14 cellular contexts compared by ENCODE assay signal in genomic region chr2:137967042-137967441, GRCh38. TPM values are rescaled to one million over a fixed set of nuclear protein-coding genes. Genes with fewer than 3 reads are reported as not detected.
A peak's percentile ranks its signal among the peaks of the same experiment; 100 is the strongest.
DNase-seq lines count a peak whose midpoint lies in the region; ATAC-seq and TF ChIP-seq lines count a peak whose summit lies in the region.
"Had no signal": no experiment of that assay in that cellular context is flagged by ENCODE, and none has a peak within 500 bp of the region (broad histone marks: within the 10 kb centered on the region; RNA-seq: fewer than 3 reads in every experiment).

No MANE protein-coding gene starts in this region.

- H3K9me2 ChIP-seq in hepatocyte (replicated peaks; ENCODE audit: insufficient read depth): no peaks in the 10 kb centered on the region

- no peak overlapping the region for H3K4me3 Mint-ChIP-seq in WTC11
- H3K4me3 Mint-ChIP-seq: CD4-positive, alpha-beta memory T cell; HFFc6 had no signal

- no peak for TF ChIP-seq EP300 in upper lobe of left lung (IDR thresholded peaks at IDR 0.05)

- POLR2A ChIA-PET in WTC11 (lab: Charles Lee): no interaction called here

- H3K36me3 ChIP-seq in hepatocyte (replicated peaks; ENCODE audit: insufficient read depth, low read depth): no peaks in the 10 kb centered on the region
- H3K36me3 ChIP-seq in osteoblast (ENCODE audit: insufficient read depth, low read length): no peaks in the 10 kb centered on the region
- peaks cover 0 to 7% (median 0%) of the 10 kb centered on the region in 4 donors for H3K36me3 ChIP-seq in upper lobe of left lung
- H3K36me3 ChIP-seq: MG63 had no signal

- H3K4me3 ChIP-seq in hepatocyte: no peak overlapping the region
- H3K4me3 ChIP-seq in osteoblast (ENCODE audit: insufficient read depth, low read length): no peak overlapping the region
- H3K4me3 ChIP-seq in upper lobe of left lung: peak overlapping the region in 2 of 4 donors; percentile 51 to 55
- H3K4me3 ChIP-seq: MG63 had no signal

- no peaks in the 10 kb centered on the region for H3K9me3 ChIP-seq in hepatocyte (ENCODE audit: low read depth)
- no peaks in the 10 kb centered on the region for H3K9me3 ChIP-seq in osteoblast (ENCODE audit: low read depth, low read length)
- H3K9me3 ChIP-seq in upper lobe of left lung: no peaks in the 10 kb centered on the region
- H3K9me3 ChIP-seq: MG63 had no signal

- WGBS in hepatocyte (ENCODE audit: low lambda C conversion rate, missing lambda C conversion rate): 95% methylated on average over 7 of the region's 7 CpGs
- 86 to 95% methylated on average over 7 of the region's 7 CpGs for WGBS in upper lobe of left lung, 2 donors

- no peaks in the 10 kb centered on the region for H3K36me3 Mint-ChIP-seq in WTC11
- H3K36me3 Mint-ChIP-seq: CD4-positive, alpha-beta memory T cell had no signal

- peak overlapping the region; percentile 77 for H3K4me2 ChIP-seq in hepatocyte
- H3K4me2 ChIP-seq in osteoblast (ENCODE audit: insufficient read depth, low read length): peak overlapping the region; percentile 95

- DNase-seq in WTC11 (ENCODE audit: low spot score) (no peak), hepatocyte (ENCODE audit: low spot score) (no peak), osteoblast (ENCODE audit: insufficient read length, low spot score, missing footprints) (no peak), upper lobe of left lung (no peak), D341Med (ENCODE audit: low spot score) (no peak), DMS153 treated with DMSO at 0.1 percent for 48 hours (lab: John Stamatoyannopoulos, UW; ENCODE audit: unreplicated experiment) (no peak)
- DNase-seq: CD4-positive, alpha-beta memory T cell; HFFc6; MG63; NCI-H1092 treated with DMSO at 0.1 percent for 48 hours; NCI-H1694 treated with DMSO at 0.1 percent for 48 hours; NCI-H446; NCI-H774 had no signal

- TF ChIP-seq CTCF in WTC11 (IDR thresholded peaks at IDR 0.05): no peak
- TF ChIP-seq CTCF in hepatocyte (IDR thresholded peaks at IDR 0.05; ENCODE audit: poor library complexity): no peak
- no peak for TF ChIP-seq CTCF in osteoblast (IDR thresholded peaks at IDR 0.05; ENCODE audit: extremely low read depth, low read depth, low read length)
- TF ChIP-seq CTCF in upper lobe of left lung (IDR thresholded peaks at IDR 0.05): no peak

- H3K27ac ChIP-seq in hepatocyte (peak overlapping the region; percentile 92), osteoblast (ENCODE audit: low read depth, low read length) (no peak overlapping the region), upper lobe of left lung (peak overlapping the region in 3 of 4 donors; percentile 70 to 89 (median 88))

- no peak overlapping the region for H3K27ac Mint-ChIP-seq in WTC11
- H3K27ac Mint-ChIP-seq: CD4-positive, alpha-beta memory T cell; HFFc6 had no signal

- H3K4me1 ChIP-seq in hepatocyte (ENCODE audit: insufficient read depth): peaks cover 18% of the 10 kb centered on the region
- peaks cover 44% of the 10 kb centered on the region for H3K4me1 ChIP-seq in osteoblast (ENCODE audit: insufficient read depth, low read length)
- H3K4me1 ChIP-seq in upper lobe of left lung: peaks cover 12 to 32% (median 19%) of the 10 kb centered on the region in 4 donors

- H3K79me2 ChIP-seq in hepatocyte (peaks cover 34% of the 10 kb centered on the region), osteoblast (ENCODE audit: insufficient read depth, low read length) (peaks cover 3% of the 10 kb centered on the region)

- H3K27me3 ChIP-seq in hepatocyte (no peaks in the 10 kb centered on the region), osteoblast (ENCODE audit: insufficient read depth, low read length) (no peaks in the 10 kb centered on the region), upper lobe of left lung (no peaks in the 10 kb centered on the region)
- H3K27me3 ChIP-seq: MG63 had no signal

- TF ChIP-seq POLR2A in upper lobe of left lung (IDR thresholded peaks at IDR 0.05): no peak

- no peaks in the 10 kb centered on the region for H4K20me1 ChIP-seq in hepatocyte (ENCODE audit: insufficient read depth, poor library complexity, severe bottlenecking)
- H4K20me1 ChIP-seq in osteoblast (ENCODE audit: insufficient read depth, low read length): no peaks in the 10 kb centered on the region

- H2AFZ ChIP-seq in hepatocyte: no peak overlapping the region
- no peak overlapping the region for H2AFZ ChIP-seq in osteoblast (ENCODE audit: low read length)

- H3K27me3 Mint-ChIP-seq in WTC11 (ENCODE audit: low read depth): no peaks in the 10 kb centered on the region

- CTCF ChIA-PET in WTC11 (lab: Charles Lee): no interaction called here

- no peaks in the 10 kb centered on the region for H3K9me3 Mint-ChIP-seq in WTC11
- H3K9me3 Mint-ChIP-seq: CD4-positive, alpha-beta memory T cell; HFFc6 had no signal

- peaks cover 20% of the 10 kb centered on the region for H3K4me1 Mint-ChIP-seq in WTC11

- ATAC-seq in WTC11 (no peak), upper lobe of left lung (ENCODE audit: low FRiP score in 2 of 2) (no peak), HG03097 (IDR thresholded peaks at IDR 0.05; ENCODE audit: low FRiP score, unreplicated experiment) (no peak)

TF ChIP-seq in WTC11, 78 proteins besides CTCF, POLR2A, EP300 and RAD21:
- peak; percentile 21; the same call in 1 of the 2 replicates for TF ChIP-seq GABPB1 (CRISPR knock-in tag; IDR thresholded peaks at IDR 0.05)
- TF ChIP-seq TCF7 (CRISPR knock-in tag; IDR thresholded peaks at IDR 0.05; ENCODE audit: low read depth): no peak
- TF ChIP-seq ZNF121 (CRISPR knock-in tag; IDR thresholded peaks at IDR 0.05): peak; percentile 77; the same call in 1 of the 2 replicates
- no peak for TF ChIP-seq E2F4 (CRISPR knock-in tag; IDR thresholded peaks at IDR 0.05; ENCODE audit: borderline replicate concordance, low read depth)
- TF ChIP-seq ATF1 (CRISPR knock-in tag; IDR thresholded peaks at IDR 0.05): no peak
- no peak for TF ChIP-seq E2F5 (CRISPR knock-in tag; IDR thresholded peaks at IDR 0.05)

RNA-seq across cellular contexts. Expression of gene HNMT, which starts 2.8 kb away (rescaled TPM):
- total RNA-seq in WTC11 (2021) (2.8 to 4.6 TPM (median 3.1 TPM) in 3 replicates), hepatocyte (26.3 and 39.7 TPM in 2 replicates), osteoblast (100 and 115 TPM in 2 replicates), upper lobe of left lung (10 to 100 TPM; 36.1 to 81.7 (median 67.5) TPM)
- polyA plus RNA-seq in hepatocyte: 16.4 and 23.4 TPM in 2 replicates
- polyA plus RNA-seq: CD4-positive, alpha-beta memory T cell had no signal
